Comparison of ENCODE assay signal across 12 cellular contexts in the genomic region with DNA sequence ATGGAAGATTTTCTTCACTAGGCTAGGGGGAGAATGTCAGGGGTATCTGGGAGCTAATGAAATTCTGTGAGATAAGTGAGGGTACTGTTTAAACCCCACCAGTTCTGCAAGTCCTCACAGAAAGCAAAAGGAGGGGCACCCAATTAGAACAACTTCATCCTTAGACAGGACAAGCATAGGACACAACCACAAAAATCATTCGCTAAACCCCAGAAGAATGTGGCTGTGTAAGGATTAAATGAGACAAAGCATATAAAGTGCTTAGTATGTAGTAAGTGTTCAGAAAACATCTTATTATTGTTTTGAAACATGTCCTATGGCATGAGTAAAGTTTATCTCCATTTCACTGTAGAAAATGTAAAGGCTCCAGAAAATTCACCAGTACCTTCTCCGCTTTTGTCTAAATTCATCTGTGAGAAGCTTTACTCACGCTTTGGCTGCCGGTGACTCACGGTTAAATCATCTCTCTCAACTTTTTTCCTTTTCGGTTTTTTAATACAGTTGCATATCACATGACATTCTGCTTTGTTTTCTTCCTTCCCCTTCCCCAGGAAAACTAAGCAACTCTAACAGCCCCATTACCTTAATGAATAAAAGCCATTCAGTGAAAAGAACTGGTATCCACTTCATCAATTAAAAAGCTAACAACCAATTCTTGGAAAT. TPM values are rescaled to one million over a fixed set of nuclear protein-coding genes. Genes with fewer than 3 reads are reported as not detected.
DNase-seq lines count a peak whose midpoint lies in the region; ATAC-seq, FAIRE-seq and TF ChIP-seq lines count a peak whose summit lies in the region.
"Had no signal": no experiment of that assay in that cellular context is flagged by ENCODE, and none has a peak within 500 bp of the region (broad histone marks: within the 10 kb centered on the region; RNA-seq: fewer than 3 reads in every experiment).

No MANE protein-coding gene starts in this region.

- POLR2A ChIA-PET in HepG2 (lab: Yijun Ruan, JAX) = no interaction called here

- no peak overlapping the region for H3K23ac ChIP-seq in mesenchymal stem cell (ENCODE audit: low read length in 2 of 2)

- FAIRE-seq in HepG2 (lab: Jason Lieb, UNC) = no peak

- in situ Hi-C loops in mammary epithelial cell (cut with MboI; ENCODE audit: low sequenced_read_pairs in 2 of 2) = no loop called here
- in situ Hi-C loops in HepG2 (cut with HindIII; ENCODE audit: extremely low pct_ligation_motif_present, low pct_unique_long_range_greater_than_20kb) = no loop called here

- H3K36me3 ChIP-seq in HUES64 (ENCODE audit: insufficient read depth, low read length) (no peaks in the 10 kb centered on the region), mammary epithelial cell (ENCODE audit: insufficient read depth, low read length) (no peaks in the 10 kb centered on the region), mesenchymal stem cell (ENCODE audit: control insufficient read depth in 1 of 2, insufficient read depth in 2 of 2, low read depth in 1 of 2, low read length in 2 of 2) (no peaks in the 10 kb centered on the region), HepG2 (replicated peaks in 1 of 2; ENCODE audit: control insufficient read depth in 1 of 2, insufficient read depth in 2 of 2, low read length in 2 of 2) (no peaks in the 10 kb centered on the region)

- TF ChIP-seq CTCF in mammary epithelial cell (conservative IDR thresholded peaks at IDR 0.05 in 1 of 2, IDR thresholded peaks at IDR 0.05 in 1 of 2; ENCODE audit: extremely low read depth in 1 of 2, insufficient read depth in 1 of 2, low read depth in 1 of 2, low read length in 2 of 2) = no peak
- no peak for TF ChIP-seq CTCF in HepG2 (CRISPR knock-in tag; IDR thresholded peaks at IDR 0.05)

- CTCF ChIA-PET in mammary epithelial cell (lab: Charles Lee; ENCODE audit: low non-redundant PET) (interaction anchor here (0.6 kb wide), 1 partner anchor 106 kb away, joined by 3 read pairs; no protein-coding TSS in a partner anchor), HepG2 (lab: Yijun Ruan, JAX; ENCODE audit: low intra/inter-chr PET ratio, low total read pairs) (no interaction called here)

- intact Hi-C loops in mammary epithelial cell (cut with micrococcal nuclease) = no loop called here
- intact Hi-C loops in HepG2 (cut with micrococcal nuclease; ENCODE audit: unreplicated experiment) = no loop called here

- no peak overlapping the region for H2BK5ac ChIP-seq in mesenchymal stem cell (ENCODE audit: low read depth, low read length, poor library complexity, severe bottlenecking)

- no peak overlapping the region for H3K4me2 ChIP-seq in mammary epithelial cell (ENCODE audit: insufficient read depth, low read depth, low read length)
- peak overlapping the region; percentile 16 for H3K4me2 ChIP-seq in mesenchymal stem cell (ENCODE audit: low read length, poor library complexity, severe bottlenecking)
- H3K4me2 ChIP-seq in HepG2 (ENCODE audit: low read depth, low read length) = no peak overlapping the region

- WGBS in HUES64 = 45% methylated on average over 6 of the region's 6 CpGs
- WGBS in mammary epithelial cell (ENCODE audit: low coverage, missing lambda C conversion rate) = 55% methylated on average over 6 of the region's 6 CpGs
- 3% methylated on average over 5 of the region's 6 CpGs for WGBS in mesenchymal stem cell
- 30% methylated on average over 6 of the region's 6 CpGs for WGBS in HepG2 (ENCODE audit: low lambda C conversion rate)

- no peaks in the 10 kb centered on the region for H3K27me3 ChIP-seq in HUES64 (ENCODE audit: insufficient read depth, low read length)
- H3K27me3 ChIP-seq in mammary epithelial cell (ENCODE audit: insufficient read depth, low read length) = peaks cover 13% of the 10 kb centered on the region
- peaks cover 0 to 4% of the 10 kb centered on the region in 2 experiments for H3K27me3 ChIP-seq in mesenchymal stem cell (ENCODE audit: control insufficient read depth in 1 of 2, insufficient read depth in 1 of 2, low read length in 2 of 2)
- peaks cover 0 to 7% of the 10 kb centered on the region in 2 experiments; a peak in 1 of 5 replicates for H3K27me3 ChIP-seq in HepG2 (ENCODE audit: control insufficient read depth in 1 of 2, insufficient read depth in 2 of 2, low read length in 2 of 2)

- H2BK15ac ChIP-seq in mesenchymal stem cell (ENCODE audit: low read depth, poor library complexity, severe bottlenecking) = no peak overlapping the region

- TF ChIP-seq EP300 in HepG2 (IDR thresholded peaks at IDR 0.05; ENCODE audit: low read depth in 2 of 2, low read length in 2 of 2) (no peak), HepG2 (CRISPR knock-in tag; IDR thresholded peaks at IDR 0.05; ENCODE audit: borderline replicate concordance) (no peak)

- H3K9me3 ChIP-seq in HUES64 (ENCODE audit: insufficient read depth, low read depth, low read length) (no peaks in the 10 kb centered on the region), mammary epithelial cell (replicated peaks; ENCODE audit: insufficient read depth, low read length) (no peaks in the 10 kb centered on the region), mesenchymal stem cell (ENCODE audit: control insufficient read depth, low read length) (no peaks in the 10 kb centered on the region), HepG2 (ENCODE audit: low read length) (no peaks in the 10 kb centered on the region)

- H3K4me1 ChIP-seq in HUES64 (ENCODE audit: insufficient read depth, low read length) (peaks cover 46% of the 10 kb centered on the region), mammary epithelial cell (ENCODE audit: insufficient read depth, low read length) (peaks cover 6% of the 10 kb centered on the region), mesenchymal stem cell (ENCODE audit: control insufficient read depth, insufficient read depth, low read depth, low read length) (no peaks in the 10 kb centered on the region), HepG2 (ENCODE audit: insufficient read depth, low read length) (no peaks in the 10 kb centered on the region)

- dilution Hi-C loops in mammary epithelial cell (cut with HindIII; ENCODE audit: low sequenced_read_pairs) = no loop called here

- no peak overlapping the region for H3K4ac ChIP-seq in mesenchymal stem cell (ENCODE audit: low read depth in 1 of 2, low read length in 2 of 2)

- no peak overlapping the region for H2AK5ac ChIP-seq in mesenchymal stem cell (ENCODE audit: low read length, severe bottlenecking)

- H2BK120ac ChIP-seq in mesenchymal stem cell (ENCODE audit: low read depth, low read length) = peak overlapping the region; percentile 5

- TF ChIP-seq POLR2A in HepG2 (IDR thresholded peaks at IDR 0.05; ENCODE audit: insufficient read depth in 1 of 2, low read depth in 2 of 2, low read length in 2 of 2) = no peak

- TF ChIP-seq RAD21 in HepG2 (CRISPR knock-in tag; IDR thresholded peaks at IDR 0.05) = no peak

- BruUV-seq in mammary epithelial cell (replicated peaks; lab: Mats Ljungman, UMichigan) (no TSS peak), HepG2 (replicated peaks; lab: Mats Ljungman, UMichigan) (no TSS peak)

- no peak overlapping the region for H4K91ac ChIP-seq in mesenchymal stem cell (ENCODE audit: low read length)

- ATAC-seq in HepG2 (no peak), GM21381 (IDR thresholded peaks at IDR 0.05; ENCODE audit: unreplicated experiment) (no peak)

- H4K8ac ChIP-seq in mesenchymal stem cell (ENCODE audit: low read length) = no peak overlapping the region

- H3K9ac ChIP-seq in HUES64 (ENCODE audit: low read depth, low read length) = no peak overlapping the region
- H3K9ac ChIP-seq in mammary epithelial cell (ENCODE audit: insufficient read depth, low read length) = no peak overlapping the region
- no peak overlapping the region for H3K9ac ChIP-seq in mesenchymal stem cell (ENCODE audit: low read length)
- H3K9ac ChIP-seq in HepG2 (ENCODE audit: insufficient read depth, low read depth, low read length) = no peak overlapping the region

- peak overlapping the region; percentile 65 for H3K27ac ChIP-seq in HUES64 (ENCODE audit: low read depth, low read length)
- no peak overlapping the region for H3K27ac ChIP-seq in mammary epithelial cell (ENCODE audit: insufficient read depth, low read depth, low read length)
- H3K27ac ChIP-seq in mesenchymal stem cell (ENCODE audit: low read length, poor library complexity, severe bottlenecking) = peak overlapping the region; percentile 43
- H3K27ac ChIP-seq in HepG2 (ENCODE audit: extremely low read length, insufficient read depth, low read length) = no peak overlapping the region

- H3K79me1 ChIP-seq in mesenchymal stem cell (replicated peaks; ENCODE audit: low read length, poor library complexity, severe bottlenecking) = no peaks in the 10 kb centered on the region

- H2BK12ac ChIP-seq in mesenchymal stem cell (ENCODE audit: low read length in 2 of 2) = no peak overlapping the region

- no peak overlapping the region for H2AFZ ChIP-seq in mammary epithelial cell (ENCODE audit: low read depth, low read length)
- H2AFZ ChIP-seq in mesenchymal stem cell (ENCODE audit: low read depth, low read length) = no peak overlapping the region
- H2AFZ ChIP-seq in HepG2 (ENCODE audit: low read length) = no peak overlapping the region

- H4K20me1 ChIP-seq in mammary epithelial cell (ENCODE audit: insufficient read depth, low read length) (peaks cover 3% of the 10 kb centered on the region), HepG2 (ENCODE audit: insufficient read depth, low read length) (no peaks in the 10 kb centered on the region)

- no peaks in the 10 kb centered on the region for H3K79me2 ChIP-seq in mammary epithelial cell (ENCODE audit: insufficient read depth, low read length)
- no peaks in the 10 kb centered on the region for H3K79me2 ChIP-seq in HepG2 (ENCODE audit: insufficient read depth, low read length)

- H3K4me3 ChIP-seq in HUES64 (ENCODE audit: low read length) (no peak overlapping the region), mammary epithelial cell (replicated peaks in 1 of 3; ENCODE audit: insufficient read depth in 1 of 3, low read depth in 2 of 3, low read length in 3 of 3) (no peak overlapping the region), mesenchymal stem cell (ENCODE audit: insufficient read depth in 1 of 2, low read depth in 1 of 2, low read length in 2 of 2) (no peak overlapping the region), HepG2 (replicated peaks in 1 of 3; ENCODE audit: insufficient read depth in 1 of 3, low read depth in 2 of 3, low read length in 3 of 3) (no peak overlapping the region)

- DNase-seq in AG08396 (ENCODE audit: low spot score) (peak; percentile 15), mammary epithelial cell (peak; percentile 15), mesenchymal stem cell (peak; percentile 64), cortex of kidney (lab: John Stamatoyannopoulos, UW) (no peak), HepG2 (ENCODE audit: low spot score) (no peak), iPS-NIHi7 (ENCODE audit: extremely low spot score) (no peak)
- DNase-seq: activated T-cell treated with anti-CD3 and anti-CD28 coated beads, Interleukin-2, amount 50 U/mL, for 24 hours; central memory CD4-positive, alpha-beta T cell; T1000 had no signal

- no peak overlapping the region for H3K18ac ChIP-seq in mesenchymal stem cell (ENCODE audit: low read depth in 1 of 2, low read length in 2 of 2)

- H3K14ac ChIP-seq in mesenchymal stem cell (ENCODE audit: low read length in 2 of 2) = no peak overlapping the region

RNA-seq across cellular contexts. Expression of a gene that starts 1.7 kb away (rescaled TPM):
- not detected for polyA plus RNA-seq in HUES64 (2013, experiment 1 of 2)
- polyA plus RNA-seq in HUES64 (2013, experiment 2 of 2) = not detected
- total RNA-seq in mammary epithelial cell (not detected), HepG2 (2016; rRNA removed; fragmentation: Illumina TruSeq; extraction: Trizol) (not detected in 2 replicates)
- polyA plus RNA-seq in mammary epithelial cell (not detected), HepG2 (2011; rRNA removed) (not detected in 2 replicates)
- not detected for polyA minus RNA-seq in mammary epithelial cell
- not detected for polyA plus RNA-seq in mesenchymal stem cell (2013, experiment 1 of 2)
- not detected for polyA plus RNA-seq in mesenchymal stem cell (2013, experiment 2 of 2)
- total RNA-seq in HepG2 (2016; cell fraction: cytosol; rRNA removed; fragmentation: Illumina TruSeq; extraction: Trizol; ENCODE audit: low read depth) = not detected in 2 replicates
- total RNA-seq in HepG2 (2016; cell fraction: insoluble cytoplasmic fraction; rRNA removed; fragmentation: Illumina TruSeq; extraction: Trizol) = not detected in 2 replicates
- not detected in 2 replicates for total RNA-seq in HepG2 (2016; cell fraction: membrane; rRNA removed; fragmentation: Illumina TruSeq; extraction: Trizol)
- not detected in 2 replicates for total RNA-seq in HepG2 (2016; cell fraction: nucleus; rRNA removed; fragmentation: Illumina TruSeq; extraction: Trizol)
- polyA plus RNA-seq in HepG2 (2011; cell fraction: cytosol; rRNA removed) = not detected in 2 replicates
- polyA plus RNA-seq in HepG2 (2011; cell fraction: nucleus; rRNA removed) = not detected in 2 replicates
- not detected in 2 replicates for polyA plus RNA-seq in HepG2 (2012)
- not detected in 2 replicates for polyA plus RNA-seq in HepG2 (2016; cell fraction: cytosol; fragmentation: Illumina TruSeq; extraction: Trizol; ENCODE audit: low read depth)
- not detected in 2 replicates for polyA plus RNA-seq in HepG2 (2016; cell fraction: insoluble cytoplasmic fraction; fragmentation: Illumina TruSeq; extraction: Trizol; ENCODE audit: low read depth)
- not detected in 2 replicates for polyA plus RNA-seq in HepG2 (2016; cell fraction: membrane; fragmentation: Illumina TruSeq; extraction: Trizol; ENCODE audit: low read depth)
- polyA plus RNA-seq in HepG2 (2016; cell fraction: nucleus; fragmentation: Illumina TruSeq; extraction: Trizol; ENCODE audit: insufficient read depth, low read depth) = not detected in 2 replicates
- polyA minus RNA-seq in HepG2 (2011; rRNA and poly(A)+ RNA removed; ENCODE audit: low replicate concordance) = not detected in 2 replicates
- not detected in 2 replicates for polyA minus RNA-seq in HepG2 (2011; cell fraction: cytosol; rRNA and poly(A)+ RNA removed)
- not detected in 2 replicates for polyA minus RNA-seq in HepG2 (2011; cell fraction: nucleus; rRNA and poly(A)+ RNA removed)
- polyA plus RNA-seq: CD14-positive monocyte had no signal

Comparison
In these comparisons a context has a peak if more than half of its experiments do, and no peak if none do; other contexts are left out.
1. DNase-seq: peak in AG08396 (single experiment), mammary epithelial cell (single experiment) and mesenchymal stem cell (single experiment); none in cortex of kidney (single experiment), HepG2 (single experiment) and iPS-NIHi7 (single experiment).
2. H3K27ac ChIP-seq: peak in HUES64 (single experiment) and mesenchymal stem cell (single experiment); none in mammary epithelial cell (single experiment) and HepG2 (single experiment).